In the genomic region with DNA sequence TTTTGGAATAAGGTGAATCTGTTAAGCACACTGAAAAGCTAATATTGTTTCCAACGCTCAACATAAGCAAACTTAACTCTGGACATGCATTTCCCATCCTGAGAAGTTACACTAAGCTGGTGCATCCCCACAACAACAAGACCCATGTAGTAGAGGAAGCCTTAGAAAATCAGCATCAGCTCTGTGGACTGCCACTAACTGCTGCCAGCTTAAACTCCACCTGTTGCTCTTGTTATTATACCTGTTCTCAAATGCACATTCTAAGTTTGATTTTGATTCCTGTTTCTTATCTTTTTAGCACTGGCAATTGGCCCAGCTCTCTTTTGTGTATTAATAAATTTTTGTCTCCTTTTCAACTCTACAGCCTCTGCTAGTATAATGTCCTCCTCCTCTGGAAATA, we compare ENCODE assay signal across 1 cellular context.
"Had no signal": no experiment of that assay in that cellular context is flagged by ENCODE, and none has a peak within 500 bp of the region (broad histone marks: within the 10 kb centered on the region; RNA-seq: fewer than 3 reads in every experiment).

No MANE protein-coding gene starts in this region.

- H3K36me3 ChIP-seq: MG63 had no signal

- H3K9me3 ChIP-seq: MG63 had no signal

- H3K4me3 ChIP-seq: MG63 had no signal
